1 cellular context compared by ENCODE assay signal in the genomic region with DNA sequence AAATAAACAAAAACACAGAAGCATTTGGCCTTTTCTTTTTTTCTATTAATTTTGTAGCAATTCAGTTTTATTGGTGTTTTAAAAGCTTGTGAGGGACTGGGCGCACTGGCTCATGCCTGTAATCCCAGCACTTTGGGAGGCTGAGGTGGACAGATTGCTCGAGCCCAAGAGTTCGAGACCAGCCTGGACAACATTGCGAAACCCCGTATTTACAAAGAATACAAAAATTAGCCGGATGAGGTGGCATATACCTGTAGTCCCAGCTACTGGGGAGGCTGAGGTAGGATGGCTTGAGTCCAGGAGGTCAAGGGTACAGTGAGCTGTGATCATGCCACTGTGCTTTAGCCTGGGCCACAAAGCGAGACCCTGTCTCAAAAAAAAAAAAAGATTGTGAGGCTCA.
A peak's percentile ranks its signal among the peaks of the same experiment; 100 is the strongest.
TF ChIP-seq lines count a peak whose summit lies in the region.

No MANE protein-coding gene starts in this region.

TF ChIP-seq in Ishikawa, 13 proteins besides CTCF, POLR2A, EP300 and RAD21 (continued from another document):
- TF ChIP-seq REST (IDR thresholded peaks at IDR 0.05; ENCODE audit: low read depth) (no peak), CEBPB (IDR thresholded peaks at IDR 0.05) (peak; percentile 24; the same call in 1 of the 2 replicates)
